14 cellular contexts compared by ENCODE assay signal in genomic region chr3:106343841-106344240, GRCh38.
DNase-seq lines count a peak whose midpoint lies in the region; ATAC-seq and TF ChIP-seq lines count a peak whose summit lies in the region.
"Had no signal": no experiment of that assay in that cellular context is flagged by ENCODE, and none has a peak within 500 bp of the region (broad histone marks: within the 10 kb centered on the region; RNA-seq: fewer than 3 reads in every experiment).

No MANE protein-coding gene starts in this region.

- intact Hi-C loops in PC-9 (cut with micrococcal nuclease; ENCODE audit: unreplicated experiment) (loop anchor here (10.0 kb wide), 1 partner anchor 261 kb away; no protein-coding TSS in a partner anchor), gastrocnemius medialis (cut with DNase I; ENCODE audit: low total_unique reads) (loop anchor here (5.0 to 10.0 kb wide), 4 partner anchors 137 to 549 kb away; no protein-coding TSS in a partner anchor)

- no peak overlapping the region for H3K23ac ChIP-seq in mesenchymal stem cell (ENCODE audit: low read length in 2 of 2)

- H3K4me2 ChIP-seq in PC-9 (no peak overlapping the region), mesenchymal stem cell (ENCODE audit: low read length, poor library complexity, severe bottlenecking) (no peak overlapping the region), GM23248 (ENCODE audit: unreplicated experiment) (no peak overlapping the region)
- H3K4me2 ChIP-seq: BLaER1 treated with 17β-estradiol and CSF1 and Interleukin-3, amounts not matched to agents 10 nM and 100 nM had no signal

- peak overlapping the region; percentile 65 for H2AK5ac ChIP-seq in mesenchymal stem cell (ENCODE audit: low read length, severe bottlenecking)

- no peak overlapping the region for H3K4me3 ChIP-seq in AG10803 (ENCODE audit: low read length)
- H3K4me3 ChIP-seq in PC-9: no peak overlapping the region
- no peak overlapping the region for H3K4me3 ChIP-seq in mesenchymal stem cell (ENCODE audit: insufficient read depth in 1 of 2, low read depth in 1 of 2, low read length in 2 of 2)
- no peak overlapping the region for H3K4me3 ChIP-seq in gastrocnemius medialis
- no peak overlapping the region for H3K4me3 ChIP-seq in GM23248
- H3K4me3 ChIP-seq: BLaER1 treated with 17β-estradiol and CSF1 and Interleukin-3, amounts not matched to agents 10 nM and 100 nM had no signal

- no peaks in the 10 kb centered on the region for H3K27me3 ChIP-seq in PC-9 (ENCODE audit: insufficient read depth, low read depth)
- no peaks in the 10 kb centered on the region for H3K27me3 ChIP-seq in mesenchymal stem cell (ENCODE audit: control insufficient read depth in 1 of 2, insufficient read depth in 1 of 2, low read length in 2 of 2)
- H3K27me3 ChIP-seq in gastrocnemius medialis: no peaks in the 10 kb centered on the region
- H3K27me3 ChIP-seq in GM23248 (replicated peaks; ENCODE audit: insufficient read depth): no peaks in the 10 kb centered on the region
- H3K27me3 ChIP-seq: BLaER1 treated with 17β-estradiol and CSF1 and Interleukin-3, amounts not matched to agents 10 nM and 100 nM had no signal

- no peak overlapping the region for H2BK120ac ChIP-seq in mesenchymal stem cell (ENCODE audit: low read depth, low read length)

- POLR2A ChIA-PET in PC-9 (lab: Charles Lee; ENCODE audit: unreplicated experiment): no interaction called here

- H3K79me1 ChIP-seq in mesenchymal stem cell (replicated peaks; ENCODE audit: low read length, poor library complexity, severe bottlenecking): no peaks in the 10 kb centered on the region

- CTCF ChIA-PET in PC-9 (lab: Charles Lee): interaction anchor here (0.6 kb wide), 1 partner anchor 143 kb away, joined by 4 read pairs; no protein-coding TSS in a partner anchor

- no peak for TF ChIP-seq POLR2A in gastrocnemius medialis (IDR thresholded peaks at IDR 0.05)

- DNase-seq in AG10803 (ENCODE audit: low read depth): peak; percentile 20
- no peak for DNase-seq in PC-9
- DNase-seq in mesenchymal stem cell: no peak
- DNase-seq in gastrocnemius medialis: no peak
- DNase-seq in COR-L47 (lab: John Stamatoyannopoulos, UW): no peak
- no peak for DNase-seq in GM23248
- DNase-seq: 8988T; CD4-positive, alpha-beta T cell; DND-41; GDM1; HCEC 1CT; HFFc6 had no signal

- H2BK15ac ChIP-seq in mesenchymal stem cell (ENCODE audit: low read depth, poor library complexity, severe bottlenecking): no peak overlapping the region

- no peak overlapping the region for H3K14ac ChIP-seq in mesenchymal stem cell (ENCODE audit: low read length in 2 of 2)

- H3K9me2 ChIP-seq in PC-9 (ENCODE audit: insufficient read depth): no peaks in the 10 kb centered on the region
- H3K9me2 ChIP-seq in GM23248 (ENCODE audit: insufficient read depth): no peaks in the 10 kb centered on the region

- H3K4me1 ChIP-seq in PC-9 (replicated peaks; ENCODE audit: insufficient read depth): peaks cover 20% of the 10 kb centered on the region
- no peaks in the 10 kb centered on the region for H3K4me1 ChIP-seq in mesenchymal stem cell (ENCODE audit: control insufficient read depth, insufficient read depth, low read depth, low read length)
- peaks cover 56 to 59% of the 10 kb centered on the region in 2 donors for H3K4me1 ChIP-seq in gastrocnemius medialis
- H3K4me1 ChIP-seq in GM23248 (ENCODE audit: insufficient read depth): peaks cover 39% of the 10 kb centered on the region
- H3K4me1 ChIP-seq: BLaER1 treated with 17β-estradiol and CSF1 and Interleukin-3, amounts not matched to agents 10 nM and 100 nM had no signal

- H3K79me2 ChIP-seq in PC-9 (ENCODE audit: low read depth) (no peaks in the 10 kb centered on the region), GM23248 (ENCODE audit: insufficient read depth) (no peaks in the 10 kb centered on the region)

- no peak overlapping the region for H3K4ac ChIP-seq in mesenchymal stem cell (ENCODE audit: low read depth in 1 of 2, low read length in 2 of 2)

- in situ Hi-C loops in gastrocnemius medialis (cut with MboI; ENCODE audit: low sequenced_read_pairs in 4 of 4): loop anchor here in 2 of 4 donors (10.0 kb wide), 1 partner anchor 111 kb away; no protein-coding TSS in a partner anchor
- in situ Hi-C loops in GM23248 (cut with MboI): no loop called here

- H2BK5ac ChIP-seq in mesenchymal stem cell (ENCODE audit: low read depth, low read length, poor library complexity, severe bottlenecking): peak overlapping the region; percentile 44

- H3K9me3 ChIP-seq in PC-9 (ENCODE audit: insufficient read depth, low read depth) (peaks cover 20% of the 10 kb centered on the region), mesenchymal stem cell (ENCODE audit: control insufficient read depth, low read length) (no peaks in the 10 kb centered on the region), gastrocnemius medialis (no peaks in the 10 kb centered on the region), GM23248 (ENCODE audit: low read depth) (no peaks in the 10 kb centered on the region)
- H3K9me3 ChIP-seq: BLaER1 treated with 17β-estradiol and CSF1 and Interleukin-3, amounts not matched to agents 10 nM and 100 nM had no signal

- no peak overlapping the region for H3K9ac ChIP-seq in mesenchymal stem cell (ENCODE audit: low read length)
- no peak overlapping the region for H3K9ac ChIP-seq in GM23248
- H3K9ac ChIP-seq: BLaER1 treated with 17β-estradiol and CSF1 and Interleukin-3, amounts not matched to agents 10 nM and 100 nM had no signal

- peak overlapping the region in 1 of 2 experiments; percentile 40 for H3K18ac ChIP-seq in mesenchymal stem cell (ENCODE audit: low read depth in 1 of 2, low read length in 2 of 2)

- H3K36me3 ChIP-seq in PC-9 (ENCODE audit: low read depth) (no peaks in the 10 kb centered on the region), mesenchymal stem cell (ENCODE audit: control insufficient read depth in 1 of 2, insufficient read depth in 2 of 2, low read depth in 1 of 2, low read length in 2 of 2) (no peaks in the 10 kb centered on the region), gastrocnemius medialis (no peaks in the 10 kb centered on the region), GM23248 (ENCODE audit: low read depth) (no peaks in the 10 kb centered on the region)
- H3K36me3 ChIP-seq: BLaER1 treated with 17β-estradiol and CSF1 and Interleukin-3, amounts not matched to agents 10 nM and 100 nM had no signal

- H3K27ac ChIP-seq in PC-9: no peak overlapping the region
- H3K27ac ChIP-seq in mesenchymal stem cell (ENCODE audit: low read length, poor library complexity, severe bottlenecking): peak overlapping the region; percentile 47
- peak overlapping the region; percentile 64 to 83 (median 76) for H3K27ac ChIP-seq in gastrocnemius medialis
- H3K27ac ChIP-seq in GM23248: no peak overlapping the region
- H3K27ac ChIP-seq: BLaER1 treated with 17β-estradiol and CSF1 and Interleukin-3, amounts not matched to agents 10 nM and 100 nM had no signal

- TF ChIP-seq CTCF in AG10803 (conservative IDR thresholded peaks at IDR 0.05; ENCODE audit: low read length) (no peak), PC-9 (conservative IDR thresholded peaks at IDR 0.05) (no peak), gastrocnemius medialis (IDR thresholded peaks at IDR 0.05 in 4 of 5, conservative IDR thresholded peaks at IDR 0.05 in 1 of 5) (no peak)

- H2AFZ ChIP-seq in PC-9: 0 out of 2 replicates have a peak overlapping the region, but pooled peaks have one; percentile 3
- no peak overlapping the region for H2AFZ ChIP-seq in mesenchymal stem cell (ENCODE audit: low read depth, low read length)
- H2AFZ ChIP-seq in GM23248: no peak overlapping the region

- no TSS peak for BruUV-seq in PC-9 (replicated peaks; lab: Mats Ljungman, UMichigan)

- no peak overlapping the region for H4K8ac ChIP-seq in mesenchymal stem cell (ENCODE audit: low read length)

- H4K20me1 ChIP-seq in PC-9 (ENCODE audit: insufficient read depth) (no peaks in the 10 kb centered on the region), GM23248 (ENCODE audit: insufficient read depth) (no peaks in the 10 kb centered on the region)
- H4K20me1 ChIP-seq: BLaER1 treated with 17β-estradiol and CSF1 and Interleukin-3, amounts not matched to agents 10 nM and 100 nM had no signal

- H3F3A ChIP-seq in PC-9 (ENCODE audit: insufficient read depth, low read depth): peaks cover 18% of the 10 kb centered on the region
- peaks cover 19% of the 10 kb centered on the region for H3F3A ChIP-seq in GM23248 (ENCODE audit: insufficient read depth)

- no peak overlapping the region for H2BK12ac ChIP-seq in mesenchymal stem cell (ENCODE audit: low read length in 2 of 2)

- no peak overlapping the region for H4K91ac ChIP-seq in mesenchymal stem cell (ENCODE audit: low read length)

- ATAC-seq in gastrocnemius medialis (no peak), GM18909 (IDR thresholded peaks at IDR 0.05; ENCODE audit: poor library complexity, unreplicated experiment) (no peak)

Comparison
In these comparisons a context has a peak if more than half of its experiments do, and no peak if none do; other contexts are left out.
1. H3K27ac ChIP-seq: peak in mesenchymal stem cell (single experiment) and gastrocnemius medialis (4 of 4); none in PC-9 (single experiment) and GM23248 (single experiment).